ENCODE assay signal across 8 cellular contexts in genomic region chr10:116444527-116445142, GRCh38. TPM values are rescaled to one million over a fixed set of nuclear protein-coding genes. Genes with fewer than 3 reads are reported as not detected.
DNase-seq lines count a peak whose midpoint lies in the region; ATAC-seq and TF ChIP-seq lines count a peak whose summit lies in the region.

No MANE protein-coding gene starts in this region.

- CTCF ChIA-PET in activated CD4-positive, alpha-beta T cell treated with anti-CD3 and anti-CD28 coated beads for 36 hours (lab: Charles Lee) = interaction anchor here (0.5 to 1.6 kb wide), 2 partner anchors 11 to 310 kb away, joined by 3 to 6 read pairs; no protein-coding TSS in a partner anchor

- H3K4me3 ChIP-seq in astrocyte of the spinal cord (ENCODE audit: low read depth, low read length) = no peak overlapping the region

- intact Hi-C loops in activated CD4-positive, alpha-beta T cell treated with anti-CD3 and anti-CD28 coated beads for 36 hours (cut with DNase I, micrococcal nuclease) = loop anchor here in 1 of 2 experiments (1.0 to 10.0 kb wide), 3 partner anchors 46 to 730 kb away; no protein-coding TSS in a partner anchor

- TF ChIP-seq RAD21 in Ishikawa (IDR thresholded peaks at IDR 0.05; ENCODE audit: low read depth) = peak; percentile 69

- DNase-seq in activated CD4-positive, alpha-beta T cell treated with anti-CD3 and anti-CD28 coated beads for 36 hours = peak; percentile 29
- DNase-seq in activated CD4-positive, alpha-beta T cell treated with anti-CD3 and anti-CD28 coated beads, Interleukin-2, amount 50 U/mL, for 48 hours = no peak
- DNase-seq in astrocyte of the spinal cord (ENCODE audit: low read depth, low spot score) (peak; percentile 24), medulla oblongata (ENCODE audit: extremely low spot score) (peak; percentile 46)

- peak; percentile 79 for TF ChIP-seq CTCF in astrocyte of the spinal cord (IDR thresholded peaks at IDR 0.05; ENCODE audit: low read depth, low read length)

- no peak for TF ChIP-seq EP300 in Ishikawa (IDR thresholded peaks at IDR 0.05; ENCODE audit: borderline replicate concordance)

- H3K27ac Mint-ChIP-seq in activated CD4-positive, alpha-beta T cell treated with anti-CD3 and anti-CD28 coated beads for 36 hours = no peak overlapping the region

- peaks cover 8% of the 10 kb centered on the region for H3K27me3 Mint-ChIP-seq in activated CD4-positive, alpha-beta T cell treated with anti-CD3 and anti-CD28 coated beads for 36 hours

- in situ Hi-C loops in astrocyte of the spinal cord (cut with HindIII; ENCODE audit: low sequenced_read_pairs) = no loop called here

- POLR2A ChIA-PET in activated CD4-positive, alpha-beta T cell treated with anti-CD3 and anti-CD28 coated beads for 36 hours (lab: Charles Lee) = no interaction called here

- H3K9me3 Mint-ChIP-seq in activated CD4-positive, alpha-beta T cell treated with anti-CD3 and anti-CD28 coated beads for 36 hours (ENCODE audit: low read depth) = no peaks in the 10 kb centered on the region

- H3K36me3 Mint-ChIP-seq in activated CD4-positive, alpha-beta T cell treated with anti-CD3 and anti-CD28 coated beads for 36 hours (ENCODE audit: low read depth) = no peaks in the 10 kb centered on the region

- ATAC-seq in activated CD4-positive, alpha-beta T cell treated with anti-CD3 and anti-CD28 coated beads for 36 hours = no peak
- ATAC-seq in GM21381 (IDR thresholded peaks at IDR 0.05; ENCODE audit: unreplicated experiment) (peak; percentile 87), HG03025 (IDR thresholded peaks at IDR 0.05; ENCODE audit: low FRiP score, unreplicated experiment) (no peak), HG03095 (IDR thresholded peaks at IDR 0.05; ENCODE audit: unreplicated experiment) (no peak)

- no peak overlapping the region for H3K4me3 Mint-ChIP-seq in activated CD4-positive, alpha-beta T cell treated with anti-CD3 and anti-CD28 coated beads for 36 hours

- no peaks in the 10 kb centered on the region for H3K4me1 Mint-ChIP-seq in activated CD4-positive, alpha-beta T cell treated with anti-CD3 and anti-CD28 coated beads for 36 hours

TF ChIP-seq in Ishikawa, 13 proteins besides CTCF, POLR2A, EP300 and RAD21:
- no peak for TF ChIP-seq YY1 (IDR thresholded peaks at IDR 0.05; ENCODE audit: low read depth)
- TF ChIP-seq CREB1 (IDR thresholded peaks at IDR 0.05; ENCODE audit: low read depth) = no peak
- TF ChIP-seq TCF12 (IDR thresholded peaks at IDR 0.05; ENCODE audit: low read depth) = no peak
- no peak for TF ChIP-seq ZBTB7A (IDR thresholded peaks at IDR 0.05; ENCODE audit: low read depth)
- no peak for TF ChIP-seq TEAD4 (IDR thresholded peaks at IDR 0.05)
- TF ChIP-seq FOXM1 (IDR thresholded peaks at IDR 0.05; ENCODE audit: borderline replicate concordance, low read depth) = no peak
- no peak for TF ChIP-seq USF1 (IDR thresholded peaks at IDR 0.05)
- TF ChIP-seq MAX (IDR thresholded peaks at IDR 0.05) = no peak
- TF ChIP-seq CEBPB (IDR thresholded peaks at IDR 0.05) = no peak
- TF ChIP-seq, protein P1, sequence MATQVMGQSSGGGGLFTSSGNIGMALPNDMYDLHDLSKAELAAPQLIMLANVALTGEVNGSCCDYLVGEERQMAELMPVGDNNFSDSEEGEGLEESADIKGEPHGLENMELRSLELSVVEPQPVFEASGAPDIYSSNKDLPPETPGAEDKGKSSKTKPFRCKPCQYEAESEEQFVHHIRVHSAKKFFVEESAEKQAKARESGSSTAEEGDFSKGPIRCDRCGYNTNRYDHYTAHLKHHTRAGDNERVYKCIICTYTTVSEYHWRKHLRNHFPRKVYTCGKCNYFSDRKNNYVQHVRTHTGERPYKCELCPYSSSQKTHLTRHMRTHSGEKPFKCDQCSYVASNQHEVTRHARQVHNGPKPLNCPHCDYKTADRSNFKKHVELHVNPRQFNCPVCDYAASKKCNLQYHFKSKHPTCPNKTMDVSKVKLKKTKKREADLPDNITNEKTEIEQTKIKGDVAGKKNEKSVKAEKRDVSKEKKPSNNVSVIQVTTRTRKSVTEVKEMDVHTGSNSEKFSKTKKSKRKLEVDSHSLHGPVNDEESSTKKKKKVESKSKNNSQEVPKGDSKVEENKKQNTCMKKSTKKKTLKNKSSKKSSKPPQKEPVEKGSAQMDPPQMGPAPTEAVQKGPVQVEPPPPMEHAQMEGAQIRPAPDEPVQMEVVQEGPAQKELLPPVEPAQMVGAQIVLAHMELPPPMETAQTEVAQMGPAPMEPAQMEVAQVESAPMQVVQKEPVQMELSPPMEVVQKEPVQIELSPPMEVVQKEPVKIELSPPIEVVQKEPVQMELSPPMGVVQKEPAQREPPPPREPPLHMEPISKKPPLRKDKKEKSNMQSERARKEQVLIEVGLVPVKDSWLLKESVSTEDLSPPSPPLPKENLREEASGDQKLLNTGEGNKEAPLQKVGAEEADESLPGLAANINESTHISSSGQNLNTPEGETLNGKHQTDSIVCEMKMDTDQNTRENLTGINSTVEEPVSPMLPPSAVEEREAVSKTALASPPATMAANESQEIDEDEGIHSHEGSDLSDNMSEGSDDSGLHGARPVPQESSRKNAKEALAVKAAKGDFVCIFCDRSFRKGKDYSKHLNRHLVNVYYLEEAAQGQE (IDR thresholded peaks at IDR 0.05; ENCODE audit: low read depth) = no peak
- TF ChIP-seq EGR1 (IDR thresholded peaks at IDR 0.05) = no peak
- TF ChIP-seq TAF1 (IDR thresholded peaks at IDR 0.05; ENCODE audit: low read depth) = no peak
- no peak for TF ChIP-seq NFIC (IDR thresholded peaks at IDR 0.05)
TF ChIP-seq in Ishikawa: peak in this region for 0.

RNA-seq across cellular contexts. Expression of gene PNLIPRP3, which starts 17.0 kb away (rescaled TPM):
- total RNA-seq in activated CD4-positive, alpha-beta T cell treated with anti-CD3 and anti-CD28 coated beads for 36 hours = not detected

Comparison
In these comparisons a context has a peak if more than half of its experiments do, and no peak if none do; other contexts are left out.
1. DNase-seq: peak in activated CD4-positive, alpha-beta T cell treated with anti-CD3 and anti-CD28 coated beads for 36 hours (single experiment), astrocyte of the spinal cord (single experiment) and medulla oblongata (single experiment); none in activated CD4-positive, alpha-beta T cell treated with anti-CD3 and anti-CD28 coated beads, Interleukin-2, amount 50 U/mL, for 48 hours (0 of 2).